ENCODE assay signal across 17 cellular contexts in the genomic region with DNA sequence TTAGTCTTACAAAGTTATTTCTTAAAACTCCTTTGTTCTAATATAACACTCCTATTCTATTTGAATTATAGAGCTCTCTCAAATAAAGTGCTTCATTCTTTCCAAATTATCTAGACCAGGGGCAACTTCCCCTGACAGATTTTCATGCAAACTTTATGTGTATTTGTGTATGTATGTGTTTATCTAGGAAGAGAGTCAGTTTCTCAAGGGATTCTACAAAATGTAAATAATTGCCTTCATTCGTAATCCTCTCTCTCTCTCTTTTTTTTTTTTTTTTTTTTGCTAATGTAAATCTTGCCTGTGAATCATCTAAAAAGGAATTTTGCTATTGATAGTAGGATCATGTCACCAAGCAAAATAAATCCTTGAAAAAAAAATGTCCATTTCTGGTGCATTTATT.
"Had no signal": no experiment of that assay in that cellular context is flagged by ENCODE, and none has a peak within 500 bp of the region (broad histone marks: within the 10 kb centered on the region; RNA-seq: fewer than 3 reads in every experiment).

No MANE protein-coding gene starts in this region.

- ATAC-seq: activated CD4-positive, CD25-positive, alpha-beta regulatory T cell treated with anti-CD3 and anti-CD28 coated beads, Interleukin-2, amount 50 U/mL, for 24 hours; activated CD8-positive, alpha-beta memory T cell treated with anti-CD3 and anti-CD28 coated beads, Interleukin-2, amount 10 ng/mL, durations not matched to agents 7 days and 5 days; activated naive CD4-positive, alpha-beta T cell treated with anti-CD3 and anti-CD28 coated beads, Interleukin-2, amount 50 U/mL, for 72 hours; activated T-cell treated with anti-CD3 and anti-CD28 coated beads, Interleukin-2, amount 50 U/mL, for 4 hours; left colon had no signal

- H3K4me1 Mint-ChIP-seq: naive B cell had no signal

- H3K9me3 Mint-ChIP-seq: activated naive CD4-positive, alpha-beta T cell treated with anti-CD3 and anti-CD28 coated beads, Interleukin-2, amount 50 U/mL, for 72 hours; activated T-cell treated with anti-CD3 and anti-CD28 coated beads, Interleukin-2, amount 50 U/mL, for 4 hours; naive B cell had no signal

- H3K27me3 Mint-ChIP-seq: activated CD8-positive, alpha-beta memory T cell treated with anti-CD3 and anti-CD28 coated beads, Interleukin-2, amount 10 ng/mL, durations not matched to agents 7 days and 5 days; naive B cell had no signal

- H3K36me3 ChIP-seq: cardiac muscle cell, colonic mucosa, tibial artery, vagina had no signal

- H3K4me1 ChIP-seq: colonic mucosa, vagina had no signal

- H3K27me3 ChIP-seq: cardiac muscle cell, colonic mucosa, tibial artery, vagina had no signal

- H3K9me3 ChIP-seq: colonic mucosa, tibial artery, vagina had no signal

- DNase-seq: activated CD8-positive, alpha-beta memory T cell treated with anti-CD3 and anti-CD28 coated beads, Interleukin-2, amount 10 ng/mL, durations not matched to agents 7 days and 5 days; activated effector memory CD4-positive, alpha-beta T cell treated with anti-CD3 and anti-CD28 coated beads, Interleukin-2, amount 50 U/mL, for 16 hours; activated T-cell treated with anti-CD3 and anti-CD28 coated beads, Interleukin-2, amount 50 U/mL, for 4 hours; aorta; colonic mucosa; effector CD8-positive, alpha-beta T cell; glutamatergic neuron; left colon; naive B cell; small intestine; T-helper 2 cell; tibial artery had no signal

- H3K36me3 Mint-ChIP-seq: activated CD8-positive, alpha-beta memory T cell treated with anti-CD3 and anti-CD28 coated beads, Interleukin-2, amount 10 ng/mL, durations not matched to agents 7 days and 5 days; activated naive CD4-positive, alpha-beta T cell treated with anti-CD3 and anti-CD28 coated beads, Interleukin-2, amount 50 U/mL, for 72 hours had no signal

- H3K27ac Mint-ChIP-seq: activated CD8-positive, alpha-beta memory T cell treated with anti-CD3 and anti-CD28 coated beads, Interleukin-2, amount 10 ng/mL, durations not matched to agents 7 days and 5 days; activated naive CD4-positive, alpha-beta T cell treated with anti-CD3 and anti-CD28 coated beads, Interleukin-2, amount 50 U/mL, for 72 hours; naive B cell had no signal

- H3K27ac ChIP-seq: cardiac muscle cell, colonic mucosa, tibial artery, vagina had no signal

- H3K4me3 Mint-ChIP-seq: activated CD8-positive, alpha-beta memory T cell treated with anti-CD3 and anti-CD28 coated beads, Interleukin-2, amount 10 ng/mL, durations not matched to agents 7 days and 5 days; activated T-cell treated with anti-CD3 and anti-CD28 coated beads, Interleukin-2, amount 50 U/mL, for 4 hours; naive B cell had no signal

- H3K4me3 ChIP-seq: cardiac muscle cell, colonic mucosa, lung, tibial artery, vagina had no signal
